ENCODE assay signal across 9 cellular contexts in genomic region chr7:75452494-75452955, GRCh38. TPM values are rescaled to one million over a fixed set of nuclear protein-coding genes. Genes with fewer than 3 reads are reported as not detected.
A peak's percentile ranks its signal among the peaks of the same experiment; 100 is the strongest.
DNase-seq lines count a peak whose midpoint lies in the region; ATAC-seq, FAIRE-seq and TF ChIP-seq lines count a peak whose summit lies in the region.
"Not testable (repeated sequence)": the region's sequence is repeated elsewhere in the genome, so short reads cannot be mapped to it uniquely, and the experiment has no call there.
"Had no signal": no experiment of that assay in that cellular context is flagged by ENCODE, and none has a peak within 500 bp of the region (broad histone marks: within the 10 kb centered on the region; RNA-seq: fewer than 3 reads in every experiment).

No MANE protein-coding gene starts in this region.

- H4K20me1 ChIP-seq in MM.1S (ENCODE audit: insufficient read depth, low read length): not testable (repeated sequence)

- not testable (repeated sequence) for DNase-seq in GM12891 (ENCODE audit: insufficient read length, low spot score); MM.1S; activated naive CD8-positive, alpha-beta T cell treated with anti-CD3 and anti-CD28 coated beads, Interleukin-2, amount 10 ng/mL, durations not matched to agents 7 days and 5 days; fibroblast of pulmonary artery (ENCODE audit: low read depth); mesothelial cell of epicardium (ENCODE audit: low spot score in 2 of 2, unreplicated experiment in 2 of 2); type B pancreatic cell (ENCODE audit: extremely low spot score, unreplicated experiment)

- TF ChIP-seq CTCF in MM.1S (IDR thresholded peaks at IDR 0.05; ENCODE audit: low read length): peak; percentile 33
- TF ChIP-seq CTCF in fibroblast of pulmonary artery (IDR thresholded peaks at IDR 0.05; ENCODE audit: low read length, missing control alignments): peak; percentile 31
- TF ChIP-seq CTCF in mesothelial cell of epicardium (IDR thresholded peaks at IDR 0.05; ENCODE audit: unreplicated experiment): peak; percentile 29
- TF ChIP-seq CTCF in type B pancreatic cell (conservative IDR thresholded peaks at IDR 0.05): peak; percentile 70

- H3K79me2 ChIP-seq in MM.1S (ENCODE audit: low read length): not testable (repeated sequence)

- H3K9ac ChIP-seq in MM.1S (ENCODE audit: low read length): not testable (repeated sequence)

- H3K4me1 ChIP-seq in MM.1S (ENCODE audit: low read length): not testable (repeated sequence)

- H3K9me3 ChIP-seq in MM.1S (replicated peaks; ENCODE audit: insufficient read depth, low read length): not testable (repeated sequence)

- ATAC-seq in GM21367 (IDR thresholded peaks at IDR 0.05; ENCODE audit: unreplicated experiment) (peak; percentile 78), HG02970 (IDR thresholded peaks at IDR 0.05; ENCODE audit: low FRiP score, unreplicated experiment) (peak; percentile 60)
- peak; percentile 82 for ATAC-seq in activated naive CD8-positive, alpha-beta T cell treated with anti-CD3 and anti-CD28 coated beads, Interleukin-2, amount 10 ng/mL, durations not matched to agents 7 days and 5 days (ENCODE audit: low read depth)

- not testable (repeated sequence) for H3K9me3 Mint-ChIP-seq in activated naive CD8-positive, alpha-beta T cell treated with anti-CD3 and anti-CD28 coated beads, Interleukin-2, amount 10 ng/mL, durations not matched to agents 7 days and 5 days; mesothelial cell of epicardium; type B pancreatic cell

- not testable (repeated sequence) for H3K36me3 ChIP-seq in MM.1S (replicated peaks; ENCODE audit: insufficient read depth, low read length)

- H3K36me3 Mint-ChIP-seq in activated naive CD8-positive, alpha-beta T cell treated with anti-CD3 and anti-CD28 coated beads, Interleukin-2, amount 10 ng/mL, durations not matched to agents 7 days and 5 days; mesothelial cell of epicardium; type B pancreatic cell: not testable (repeated sequence)

- not testable (repeated sequence) for H3K9me2 ChIP-seq in MM.1S (replicated peaks; ENCODE audit: insufficient read depth, low read length)

- not testable (repeated sequence) for H3F3A ChIP-seq in MM.1S (ENCODE audit: insufficient read depth, low read length)

- not testable (repeated sequence) for H3K4me3 Mint-ChIP-seq in activated naive CD8-positive, alpha-beta T cell treated with anti-CD3 and anti-CD28 coated beads, Interleukin-2, amount 10 ng/mL, durations not matched to agents 7 days and 5 days; mesothelial cell of epicardium; type B pancreatic cell

- not testable (repeated sequence) for H3K4me2 ChIP-seq in MM.1S (ENCODE audit: low read depth, low read length)

- H3K4me3 ChIP-seq in MM.1S (ENCODE audit: low read length); fibroblast of pulmonary artery (replicated peaks; ENCODE audit: low read depth, low read length): not testable (repeated sequence)

- H2AFZ ChIP-seq in MM.1S (ENCODE audit: low read length): not testable (repeated sequence)

- POLR2A ChIA-PET in activated naive CD8-positive, alpha-beta T cell treated with anti-CD3 and anti-CD28 coated beads, Interleukin-2, amount 10 ng/mL, durations not matched to agents 7 days and 5 days (lab: Charles Lee): not testable (repeated sequence)

- not testable (repeated sequence) for H3K27me3 ChIP-seq in MM.1S (replicated peaks; ENCODE audit: insufficient read depth, low read length)

- H3K27me3 Mint-ChIP-seq in activated naive CD8-positive, alpha-beta T cell treated with anti-CD3 and anti-CD28 coated beads, Interleukin-2, amount 10 ng/mL, durations not matched to agents 7 days and 5 days; mesothelial cell of epicardium (ENCODE audit: low read depth); type B pancreatic cell: not testable (repeated sequence)

- not testable (repeated sequence) for H3K4me1 Mint-ChIP-seq in activated naive CD8-positive, alpha-beta T cell treated with anti-CD3 and anti-CD28 coated beads, Interleukin-2, amount 10 ng/mL, durations not matched to agents 7 days and 5 days; mesothelial cell of epicardium; type B pancreatic cell (ENCODE audit: unreplicated experiment)

- not testable (repeated sequence) for H3K27ac ChIP-seq in MM.1S (ENCODE audit: low read length)

- not testable (repeated sequence) for H3K27ac Mint-ChIP-seq in activated naive CD8-positive, alpha-beta T cell treated with anti-CD3 and anti-CD28 coated beads, Interleukin-2, amount 10 ng/mL, durations not matched to agents 7 days and 5 days; mesothelial cell of epicardium; type B pancreatic cell

- not testable (repeated sequence) for TF ChIP-seq POLR2A in GM12891 (IDR thresholded peaks at IDR 0.05; ENCODE audit: low read depth, low read length)

- peak; percentile 35 for FAIRE-seq in GM12891 (lab: Jason Lieb, UNC)

RNA-seq across cellular contexts. Expression of gene POM121C, which starts 33.6 kb away (rescaled TPM):
- polyA plus RNA-seq in GM12891 (2012; ENCODE audit: low read depth, missing spikeins): 30.2 TPM
- 10 to 100 TPM; 82.2 to 87.3 TPM for total RNA-seq in activated naive CD8-positive, alpha-beta T cell treated with anti-CD3 and anti-CD28 coated beads, Interleukin-2, amount 10 ng/mL, durations not matched to agents 7 days and 5 days
- total RNA-seq in mesothelial cell of epicardium (90.1 to 92.2 TPM (median 90.6 TPM) in 3 replicates), type B pancreatic cell (ENCODE audit: low replicate concordance) (44.9 and 65.6 TPM in 2 replicates)

RNA-seq across cellular contexts. Expression of gene SPDYE5, which starts 39.6 kb away (rescaled TPM):
- polyA plus RNA-seq in GM12891 (2012; ENCODE audit: low read depth, missing spikeins): 0.12 TPM
- total RNA-seq in activated naive CD8-positive, alpha-beta T cell treated with anti-CD3 and anti-CD28 coated beads, Interleukin-2, amount 10 ng/mL, durations not matched to agents 7 days and 5 days: under 1 TPM in 1 of 2 experiments, not detected in 1; 0.14 TPM
- total RNA-seq in mesothelial cell of epicardium: 0.14 to 0.16 TPM in 2 of 3 replicates, not detected in the other
- not detected in 2 replicates for total RNA-seq in type B pancreatic cell (ENCODE audit: low replicate concordance)
- total RNA-seq: esophagus squamous epithelium had no signal

RNA-seq across cellular contexts. Expression of gene TRIM73, which starts 57.1 kb away (rescaled TPM):
- polyA plus RNA-seq in GM12891 (2012; ENCODE audit: low read depth, missing spikeins): 2.0 TPM
- total RNA-seq in activated naive CD8-positive, alpha-beta T cell treated with anti-CD3 and anti-CD28 coated beads, Interleukin-2, amount 10 ng/mL, durations not matched to agents 7 days and 5 days: 10 to 100 TPM; 18.4 to 18.7 TPM
- 14.8 to 17.0 TPM (median 15.7 TPM) in 3 replicates for total RNA-seq in mesothelial cell of epicardium
- 4.2 and 7.9 TPM in 2 replicates for total RNA-seq in type B pancreatic cell (ENCODE audit: low replicate concordance)
